Comparison of ENCODE assay signal across 2 cellular contexts in the genomic region with DNA sequence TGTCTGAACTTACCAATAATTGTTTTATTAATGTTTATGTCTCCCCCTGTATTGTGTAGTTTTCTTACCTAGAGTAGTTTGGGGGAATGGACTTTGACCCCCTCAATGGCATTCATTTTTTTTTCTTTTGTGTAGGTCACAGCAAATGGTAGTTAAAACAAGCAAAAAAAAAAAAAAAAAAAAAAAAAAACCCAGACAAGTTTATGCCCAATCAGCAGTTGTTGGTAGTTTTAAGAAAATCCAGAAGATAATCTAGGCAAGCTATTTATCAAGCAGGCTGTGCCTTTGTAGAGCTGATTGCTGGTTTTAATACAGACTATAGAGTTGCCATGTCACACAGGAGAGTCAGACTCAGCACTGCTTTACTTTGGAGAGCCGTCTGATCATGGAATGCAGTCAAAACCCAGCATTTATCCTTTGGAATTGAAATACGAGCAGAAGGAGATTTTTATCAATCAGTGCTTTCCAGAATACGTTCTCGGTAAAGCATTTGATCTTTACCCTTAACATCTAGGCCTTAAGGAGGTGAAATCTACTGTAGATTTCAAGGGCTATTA.
TF ChIP-seq lines count a peak whose summit lies in the region.

No MANE protein-coding gene starts in this region.

TF ChIP-seq in SK-N-SH treated with all-trans-retinoic acid at 6 μM for 48 hours, 23 proteins besides CTCF, POLR2A, EP300 and RAD21 (continued from another document):
- TF ChIP-seq ISL1 (CRISPR knock-in tag; IDR thresholded peaks at IDR 0.05) (no peak), ZNF70 (CRISPR knock-in tag; IDR thresholded peaks at IDR 0.05) (no peak), OSR1 (CRISPR knock-in tag; IDR thresholded peaks at IDR 0.05) (no peak), TOX (CRISPR knock-in tag; IDR thresholded peaks at IDR 0.05; ENCODE audit: borderline replicate concordance) (no peak), ZFP30 (CRISPR knock-in tag; IDR thresholded peaks at IDR 0.05) (no peak), TCF4 (CRISPR knock-in tag; IDR thresholded peaks at IDR 0.05; ENCODE audit: borderline replicate concordance) (no peak)
- TF ChIP-seq, protein P1, sequence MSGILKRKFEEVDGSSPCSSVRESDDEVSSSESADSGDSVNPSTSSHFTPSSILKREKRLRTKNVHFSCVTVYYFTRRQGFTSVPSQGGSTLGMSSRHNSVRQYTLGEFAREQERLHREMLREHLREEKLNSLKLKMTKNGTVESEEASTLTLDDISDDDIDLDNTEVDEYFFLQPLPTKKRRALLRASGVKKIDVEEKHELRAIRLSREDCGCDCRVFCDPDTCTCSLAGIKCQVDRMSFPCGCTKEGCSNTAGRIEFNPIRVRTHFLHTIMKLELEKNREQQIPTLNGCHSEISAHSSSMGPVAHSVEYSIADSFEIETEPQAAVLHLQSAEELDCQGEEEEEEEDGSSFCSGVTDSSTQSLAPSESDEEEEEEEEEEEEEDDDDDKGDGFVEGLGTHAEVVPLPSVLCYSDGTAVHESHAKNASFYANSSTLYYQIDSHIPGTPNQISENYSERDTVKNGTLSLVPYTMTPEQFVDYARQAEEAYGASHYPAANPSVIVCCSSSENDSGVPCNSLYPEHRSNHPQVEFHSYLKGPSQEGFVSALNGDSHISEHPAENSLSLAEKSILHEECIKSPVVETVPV (CRISPR knock-in tag; IDR thresholded peaks at IDR 0.05) = no peak

TF ChIP-seq in SK-N-SH, 30 proteins besides CTCF, POLR2A, EP300 and RAD21 (continued from another document):
- TF ChIP-seq, protein P2, sequence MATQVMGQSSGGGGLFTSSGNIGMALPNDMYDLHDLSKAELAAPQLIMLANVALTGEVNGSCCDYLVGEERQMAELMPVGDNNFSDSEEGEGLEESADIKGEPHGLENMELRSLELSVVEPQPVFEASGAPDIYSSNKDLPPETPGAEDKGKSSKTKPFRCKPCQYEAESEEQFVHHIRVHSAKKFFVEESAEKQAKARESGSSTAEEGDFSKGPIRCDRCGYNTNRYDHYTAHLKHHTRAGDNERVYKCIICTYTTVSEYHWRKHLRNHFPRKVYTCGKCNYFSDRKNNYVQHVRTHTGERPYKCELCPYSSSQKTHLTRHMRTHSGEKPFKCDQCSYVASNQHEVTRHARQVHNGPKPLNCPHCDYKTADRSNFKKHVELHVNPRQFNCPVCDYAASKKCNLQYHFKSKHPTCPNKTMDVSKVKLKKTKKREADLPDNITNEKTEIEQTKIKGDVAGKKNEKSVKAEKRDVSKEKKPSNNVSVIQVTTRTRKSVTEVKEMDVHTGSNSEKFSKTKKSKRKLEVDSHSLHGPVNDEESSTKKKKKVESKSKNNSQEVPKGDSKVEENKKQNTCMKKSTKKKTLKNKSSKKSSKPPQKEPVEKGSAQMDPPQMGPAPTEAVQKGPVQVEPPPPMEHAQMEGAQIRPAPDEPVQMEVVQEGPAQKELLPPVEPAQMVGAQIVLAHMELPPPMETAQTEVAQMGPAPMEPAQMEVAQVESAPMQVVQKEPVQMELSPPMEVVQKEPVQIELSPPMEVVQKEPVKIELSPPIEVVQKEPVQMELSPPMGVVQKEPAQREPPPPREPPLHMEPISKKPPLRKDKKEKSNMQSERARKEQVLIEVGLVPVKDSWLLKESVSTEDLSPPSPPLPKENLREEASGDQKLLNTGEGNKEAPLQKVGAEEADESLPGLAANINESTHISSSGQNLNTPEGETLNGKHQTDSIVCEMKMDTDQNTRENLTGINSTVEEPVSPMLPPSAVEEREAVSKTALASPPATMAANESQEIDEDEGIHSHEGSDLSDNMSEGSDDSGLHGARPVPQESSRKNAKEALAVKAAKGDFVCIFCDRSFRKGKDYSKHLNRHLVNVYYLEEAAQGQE (IDR thresholded peaks at IDR 0.05; ENCODE audit: low read depth, low read length) = no peak
- TF ChIP-seq, protein P3, sequence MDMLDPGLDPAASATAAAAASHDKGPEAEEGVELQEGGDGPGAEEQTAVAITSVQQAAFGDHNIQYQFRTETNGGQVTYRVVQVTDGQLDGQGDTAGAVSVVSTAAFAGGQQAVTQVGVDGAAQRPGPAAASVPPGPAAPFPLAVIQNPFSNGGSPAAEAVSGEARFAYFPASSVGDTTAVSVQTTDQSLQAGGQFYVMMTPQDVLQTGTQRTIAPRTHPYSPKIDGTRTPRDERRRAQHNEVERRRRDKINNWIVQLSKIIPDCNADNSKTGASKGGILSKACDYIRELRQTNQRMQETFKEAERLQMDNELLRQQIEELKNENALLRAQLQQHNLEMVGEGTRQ (IDR thresholded peaks at IDR 0.05; ENCODE audit: borderline replicate concordance, low read depth, low read length) = no peak
- TF ChIP-seq TCF12 (IDR thresholded peaks at IDR 0.05) (no peak), CHD2 (IDR thresholded peaks at IDR 0.05; ENCODE audit: low read length, partially characterized antibody) (no peak), YY1 (IDR thresholded peaks at IDR 0.05; ENCODE audit: low read depth) (no peak), FOXM1 (IDR thresholded peaks at IDR 0.05; ENCODE audit: low read depth) (no peak), SMC3 (IDR thresholded peaks at IDR 0.05; ENCODE audit: low read depth, low read length) (no peak), JUND (IDR thresholded peaks at IDR 0.05) (no peak), SIN3A (IDR thresholded peaks at IDR 0.05; ENCODE audit: borderline replicate concordance, low read depth, low read length) (no peak)
- TF ChIP-seq, protein P4, sequence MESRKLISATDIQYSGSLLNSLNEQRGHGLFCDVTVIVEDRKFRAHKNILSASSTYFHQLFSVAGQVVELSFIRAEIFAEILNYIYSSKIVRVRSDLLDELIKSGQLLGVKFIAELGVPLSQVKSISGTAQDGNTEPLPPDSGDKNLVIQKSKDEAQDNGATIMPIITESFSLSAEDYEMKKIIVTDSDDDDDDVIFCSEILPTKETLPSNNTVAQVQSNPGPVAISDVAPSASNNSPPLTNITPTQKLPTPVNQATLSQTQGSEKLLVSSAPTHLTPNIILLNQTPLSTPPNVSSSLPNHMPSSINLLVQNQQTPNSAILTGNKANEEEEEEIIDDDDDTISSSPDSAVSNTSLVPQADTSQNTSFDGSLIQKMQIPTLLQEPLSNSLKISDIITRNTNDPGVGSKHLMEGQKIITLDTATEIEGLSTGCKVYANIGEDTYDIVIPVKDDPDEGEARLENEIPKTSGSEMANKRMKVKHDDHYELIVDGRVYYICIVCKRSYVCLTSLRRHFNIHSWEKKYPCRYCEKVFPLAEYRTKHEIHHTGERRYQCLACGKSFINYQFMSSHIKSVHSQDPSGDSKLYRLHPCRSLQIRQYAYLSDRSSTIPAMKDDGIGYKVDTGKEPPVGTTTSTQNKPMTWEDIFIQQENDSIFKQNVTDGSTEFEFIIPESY (IDR thresholded peaks at IDR 0.05; ENCODE audit: borderline replicate concordance, low read depth) = no peak
TF ChIP-seq in SK-N-SH: peak in this region for 0.
